ENCODE assay signal across 8 cellular contexts in the genomic region with DNA sequence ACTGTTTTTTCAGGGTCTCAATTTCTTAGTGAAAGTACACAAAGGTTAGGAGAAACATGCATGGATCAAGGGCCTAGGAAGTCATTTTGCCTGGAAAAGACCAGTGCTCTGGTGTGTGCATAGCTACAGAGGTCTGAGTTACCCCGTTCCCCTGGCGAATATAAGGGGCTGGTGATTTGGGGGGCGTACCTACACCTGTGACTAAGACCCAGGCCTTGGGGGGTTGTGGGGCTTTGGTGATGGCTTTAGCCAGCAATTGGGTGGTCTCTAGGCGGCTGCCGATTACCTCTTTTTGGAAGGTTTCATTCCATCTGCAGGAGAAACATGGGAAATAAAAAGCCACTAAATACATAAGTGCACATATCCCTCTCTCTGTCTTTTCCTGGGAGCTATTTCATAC. TPM values are rescaled to one million over a fixed set of nuclear protein-coding genes. Genes with fewer than 3 reads are reported as not detected.
A peak's percentile ranks its signal among the peaks of the same experiment; 100 is the strongest.
DNase-seq lines count a peak whose midpoint lies in the region; ATAC-seq and TF ChIP-seq lines count a peak whose summit lies in the region.

No MANE protein-coding gene starts in this region.

- peak overlapping the region; percentile 96 for H3K4me3 ChIP-seq in GM06990 (replicated peaks; ENCODE audit: low read depth, low read length)
- H3K4me3 ChIP-seq in SJCRH30 = peak overlapping the region; percentile 75
- peak overlapping the region; percentile 70 for H3K4me3 ChIP-seq in epithelial cell of proximal tubule (ENCODE audit: low read depth, low read length)
- peak overlapping the region; percentile 79 for H3K4me3 ChIP-seq in psoas muscle

- peaks cover 10% of the 10 kb centered on the region for H3K4me1 ChIP-seq in SJCRH30
- peaks cover 32% of the 10 kb centered on the region for H3K4me1 ChIP-seq in psoas muscle

- TF ChIP-seq CTCF in GM06990 (IDR thresholded peaks at IDR 0.05; ENCODE audit: insufficient read depth, low read length, poor library complexity, severe bottlenecking) (no peak), epithelial cell of proximal tubule (conservative IDR thresholded peaks at IDR 0.05; ENCODE audit: low read depth, low read length) (no peak), psoas muscle (IDR thresholded peaks at IDR 0.05) (no peak)

- H3K9me3 ChIP-seq in SJCRH30 (replicated peaks) (no peaks in the 10 kb centered on the region), psoas muscle (no peaks in the 10 kb centered on the region)

- H3K27me3 ChIP-seq in GM06990 (replicated peaks; ENCODE audit: control insufficient read depth, insufficient read depth, low read length) = no peaks in the 10 kb centered on the region
- no peaks in the 10 kb centered on the region for H3K27me3 ChIP-seq in SJCRH30
- H3K27me3 ChIP-seq in psoas muscle (ENCODE audit: insufficient read depth in 3 of 3, low read length in 2 of 3) = peaks cover 0 to 8% (median 0%) of the 10 kb centered on the region in 3 donors

- intact Hi-C loops in psoas muscle (cut with DNase I) = no loop called here

- ATAC-seq in psoas muscle (no peak), esophagus mucosa (no peak)

- no peak for DNase-seq in GM06990 (ENCODE audit: extremely low read depth, insufficient read length)
- DNase-seq in SJCRH30 = no peak
- DNase-seq in epithelial cell of proximal tubule (ENCODE audit: low read depth) = no peak
- DNase-seq in psoas muscle = no peak
- no peak for DNase-seq in HuH-7.5 (ENCODE audit: low spot score)
- no peak for DNase-seq in GF-D8 (lab: John Stamatoyannopoulos, UW)
- DNase-seq in NCI-H1930 (lab: John Stamatoyannopoulos, UW) = no peak

- 48 to 76% (median 51%) methylated on average over 5 of the region's 5 CpGs for WGBS in psoas muscle, 3 donors

- H3K36me3 ChIP-seq in GM06990 (ENCODE audit: control insufficient read depth, insufficient read depth, low read length) (peaks cover 28% of the 10 kb centered on the region), SJCRH30 (peaks cover 12% of the 10 kb centered on the region; the same call in 1 of the 2 replicates), psoas muscle (ENCODE audit: insufficient read depth in 1 of 2, low read depth in 1 of 2) (peaks cover 0 to 52% of the 10 kb centered on the region in 2 donors)

- no peak overlapping the region for H3K27ac ChIP-seq in SJCRH30
- peak overlapping the region; percentile 96 for H3K27ac ChIP-seq in psoas muscle

RNA-seq across cellular contexts. Expression of a gene that starts 1.1 kb away (rescaled TPM):
- 29.3 and 34.1 TPM in 2 replicates for total RNA-seq in SJCRH30 (2014; rRNA removed; shearing (Covaris generic))
- 27.4 and 36.9 TPM in 2 replicates for total RNA-seq in epithelial cell of proximal tubule
- total RNA-seq in psoas muscle = 10 to 100 TPM; 55.7 to 75.2 (median 63.8) TPM
- 100 to 1,000 TPM in 1 of 3 donors, 10 to 100 TPM in 2; 62.9 to 110 (median 63.6) TPM for polyA plus RNA-seq in psoas muscle
- 23.8 TPM for total RNA-seq in esophagus mucosa

RNA-seq across cellular contexts. Expression of a gene that starts 11.7 kb away (rescaled TPM):
- 5.9 and 6.0 TPM in 2 replicates for total RNA-seq in SJCRH30 (2014; rRNA removed; shearing (Covaris generic))
- total RNA-seq in epithelial cell of proximal tubule (38.3 and 41.6 TPM in 2 replicates), psoas muscle (10 to 100 TPM; 25.8 to 44.2 (median 41.3) TPM), esophagus mucosa (32.0 TPM)
- polyA plus RNA-seq in psoas muscle = 10 to 100 TPM; 15.3 to 74.9 (median 35.9) TPM

RNA-seq across cellular contexts. Expression of a gene that starts 12.0 kb away (rescaled TPM):
- 0.05 and 0.12 TPM in 2 replicates for total RNA-seq in SJCRH30 (2014; rRNA removed; shearing (Covaris generic))
- total RNA-seq in epithelial cell of proximal tubule (0.43 and 1.3 TPM in 2 replicates), psoas muscle (1 to 10 TPM in 1 of 4 donors, under 1 TPM in 3; 0.66 to 1.5 (median 0.76) TPM), esophagus mucosa (0.44 TPM)
- under 1 TPM; 0.38 to 0.78 (median 0.70) TPM for polyA plus RNA-seq in psoas muscle

RNA-seq across cellular contexts. Expression of a gene that starts 42.7 kb away (rescaled TPM):
- 11.9 and 12.1 TPM in 2 replicates for total RNA-seq in SJCRH30 (2014; rRNA removed; shearing (Covaris generic))
- total RNA-seq in epithelial cell of proximal tubule = 3.4 and 6.2 TPM in 2 replicates
- 1 to 10 TPM; 2.1 to 8.0 (median 2.4) TPM for total RNA-seq in psoas muscle
- 1 to 10 TPM; 1.1 to 1.5 (median 1.2) TPM for polyA plus RNA-seq in psoas muscle
- total RNA-seq in esophagus mucosa = 6.1 TPM
